28 cellular contexts compared by ENCODE assay signal in genomic region chrX:17369294-17369693, GRCh38.
"Had no signal": no experiment of that assay in that cellular context is flagged by ENCODE, and none has a peak within 500 bp of the region (broad histone marks: within the 10 kb centered on the region; RNA-seq: fewer than 3 reads in every experiment).

No MANE protein-coding gene starts in this region.

- H2AFZ ChIP-seq: hepatocyte had no signal

- H3K4me1 Mint-ChIP-seq: activated CD8-positive, alpha-beta memory T cell treated with anti-CD3 and anti-CD28 coated beads, Interleukin-2, amount 10 ng/mL, durations not matched to agents 7 days and 5 days; activated naive CD4-positive, alpha-beta T cell treated with anti-CD3 and anti-CD28 coated beads, Interleukin-2, amount 10 ng/mL, durations not matched to agents 7 days and 5 days; immature natural killer cell; natural killer cell had no signal

- H3K79me2 ChIP-seq: hepatocyte had no signal

- H3K36me3 Mint-ChIP-seq: activated CD8-positive, alpha-beta memory T cell treated with anti-CD3 and anti-CD28 coated beads, Interleukin-2, amount 10 ng/mL, durations not matched to agents 7 days and 5 days; activated naive CD4-positive, alpha-beta T cell treated with anti-CD3 and anti-CD28 coated beads, Interleukin-2, amount 10 ng/mL, durations not matched to agents 7 days and 5 days; immature natural killer cell; mesothelial cell of epicardium; natural killer cell had no signal

- ATAC-seq: activated CD8-positive, alpha-beta memory T cell treated with anti-CD3 and anti-CD28 coated beads, Interleukin-2, amount 10 ng/mL, durations not matched to agents 7 days and 5 days; activated CD8-positive, alpha-beta T cell treated with anti-CD3 and anti-CD28 coated beads for 36 hours; esophagus mucosa; natural killer cell had no signal

- H3K27ac ChIP-seq: cardiac muscle cell, hepatocyte, left ventricle myocardium inferior, spleen, thoracic aorta, upper lobe of left lung had no signal

- H3K36me3 ChIP-seq: cardiac muscle cell, left ventricle myocardium inferior, spleen, thoracic aorta, upper lobe of left lung had no signal

- H3K4me1 ChIP-seq: left ventricle myocardium inferior, spleen, upper lobe of left lung had no signal

- H3K27ac Mint-ChIP-seq: activated CD8-positive, alpha-beta memory T cell treated with anti-CD3 and anti-CD28 coated beads, Interleukin-2, amount 10 ng/mL, durations not matched to agents 7 days and 5 days; activated CD8-positive, alpha-beta T cell treated with anti-CD3 and anti-CD28 coated beads for 36 hours; activated naive CD4-positive, alpha-beta T cell treated with anti-CD3 and anti-CD28 coated beads, Interleukin-2, amount 10 ng/mL, durations not matched to agents 7 days and 5 days; immature natural killer cell; mesothelial cell of epicardium; natural killer cell; progenitor cell of endocrine pancreas; T-helper 1 cell treated with Interleukin-12 subunit alpha and Interleukin-12 subunit beta and Interleukin-4 antibody, amounts not matched to agents 30 μg/mL and 1 μg/mL, for 36 hours had no signal

- H3K27me3 ChIP-seq: cardiac muscle cell, hepatocyte, upper lobe of left lung had no signal

- FAIRE-seq: frontal cortex had no signal

- H3K4me3 ChIP-seq: cardiac muscle cell, hepatocyte, left ventricle myocardium inferior, spleen, thoracic aorta, upper lobe of left lung had no signal

- H3K4me3 Mint-ChIP-seq: activated CD8-positive, alpha-beta memory T cell treated with anti-CD3 and anti-CD28 coated beads, Interleukin-2, amount 10 ng/mL, durations not matched to agents 7 days and 5 days; activated CD8-positive, alpha-beta T cell treated with anti-CD3 and anti-CD28 coated beads for 36 hours; activated naive CD4-positive, alpha-beta T cell treated with anti-CD3 and anti-CD28 coated beads, Interleukin-2, amount 10 ng/mL, durations not matched to agents 7 days and 5 days; immature natural killer cell; mesothelial cell of epicardium; natural killer cell; T-helper 1 cell treated with Interleukin-12 subunit alpha and Interleukin-12 subunit beta and Interleukin-4 antibody, amounts not matched to agents 30 μg/mL and 1 μg/mL, for 36 hours had no signal

- DNase-seq: activated CD4-positive, alpha-beta T cell treated with anti-CD3 and anti-CD28 coated beads for 48 hours; activated CD8-positive, alpha-beta memory T cell treated with anti-CD3 and anti-CD28 coated beads, Interleukin-2, amount 10 ng/mL, durations not matched to agents 7 days and 5 days; activated CD8-positive, alpha-beta T cell treated with anti-CD3 and anti-CD28 coated beads for 36 hours; activated effector memory CD4-positive, alpha-beta T cell treated with anti-CD3 and anti-CD28 coated beads, Interleukin-2, amount 50 U/mL, for 16 hours; activated naive CD4-positive, alpha-beta T cell treated with anti-CD3 and anti-CD28 coated beads, Interleukin-2, amount 10 ng/mL, durations not matched to agents 7 days and 5 days; activated T-cell treated with anti-CD3 and anti-CD28 coated beads for 4 hours; amygdala; dermis blood vessel endothelial cell; effector CD8-positive, alpha-beta T cell; glutamatergic neuron; immature natural killer cell; kidney glomerular epithelial cell; left ventricle myocardium inferior; natural killer cell; retina; spleen; stimulated activated CD4-positive, alpha-beta T cell treated with anti-CD3 and anti-CD28 coated beads, Interleukin-4, amount 100 ng/mL, for 1 hour; stimulated activated naive CD4-positive, alpha-beta T cell; T1000; upper lobe of left lung had no signal

- H3K9me3 Mint-ChIP-seq: activated CD8-positive, alpha-beta T cell treated with anti-CD3 and anti-CD28 coated beads for 36 hours; activated naive CD4-positive, alpha-beta T cell treated with anti-CD3 and anti-CD28 coated beads, Interleukin-2, amount 10 ng/mL, durations not matched to agents 7 days and 5 days; mesothelial cell of epicardium; natural killer cell; T-helper 1 cell treated with Interleukin-12 subunit alpha and Interleukin-12 subunit beta and Interleukin-4 antibody, amounts not matched to agents 30 μg/mL and 1 μg/mL, for 36 hours had no signal

- H3K9me3 ChIP-seq: left ventricle myocardium inferior, spleen, thoracic aorta, upper lobe of left lung had no signal
